1 cellular context compared by ENCODE assay signal in the genomic region with DNA sequence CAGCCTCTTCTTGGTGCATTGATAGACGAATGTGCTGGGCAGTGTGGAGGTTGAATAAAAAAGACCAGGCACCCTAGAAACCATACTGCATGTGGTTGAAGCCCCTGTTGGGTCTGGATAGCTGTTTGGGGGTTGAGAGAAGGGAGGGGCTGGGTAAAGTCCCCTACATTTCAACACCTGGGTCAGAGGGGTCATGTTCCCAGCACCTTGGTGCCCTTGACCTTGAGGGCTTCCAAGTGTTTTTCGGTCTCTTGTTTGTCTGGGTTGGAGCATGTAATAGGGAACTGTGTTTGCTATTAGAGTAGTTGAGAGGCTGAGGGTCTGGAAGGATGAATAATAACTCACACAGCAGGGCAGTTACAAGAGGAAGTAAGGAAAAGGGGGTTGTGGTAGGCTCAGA.
A peak's percentile ranks its signal among the peaks of the same experiment; 100 is the strongest.
TF ChIP-seq lines count a peak whose summit lies in the region.

No MANE protein-coding gene starts in this region.

TF ChIP-seq in HepG2, 621 proteins besides CTCF, POLR2A, EP300 and RAD21:
- TF ChIP-seq RARA (CRISPR knock-in tag; IDR thresholded peaks at IDR 0.05) (peak; percentile 67), GMEB2 (CRISPR knock-in tag; IDR thresholded peaks at IDR 0.05; ENCODE audit: low read depth) (no peak), NR2F6 (IDR thresholded peaks at IDR 0.05) (peak; percentile 52), NR2F6 (CRISPR knock-in tag; IDR thresholded peaks at IDR 0.05) (peak; percentile 54; the same call in 1 of the 2 replicates), NR2F2 (IDR thresholded peaks at IDR 0.05; ENCODE audit: borderline replicate concordance, low read depth) (peak; percentile 54; the same call in 1 of the 2 replicates), HNF4A (CRISPR knock-in tag; IDR thresholded peaks at IDR 0.05) (peak; percentile 45; the same call in 1 of the 2 replicates), HNF4G (IDR thresholded peaks at IDR 0.05; ENCODE audit: borderline replicate concordance, low read depth, low read length) (peak; percentile 23; the same call in 1 of the 2 replicates), HNF4G (CRISPR knock-in tag; IDR thresholded peaks at IDR 0.05; ENCODE audit: borderline replicate concordance, low read depth) (no peak)
- TF ChIP-seq, protein P1, sequence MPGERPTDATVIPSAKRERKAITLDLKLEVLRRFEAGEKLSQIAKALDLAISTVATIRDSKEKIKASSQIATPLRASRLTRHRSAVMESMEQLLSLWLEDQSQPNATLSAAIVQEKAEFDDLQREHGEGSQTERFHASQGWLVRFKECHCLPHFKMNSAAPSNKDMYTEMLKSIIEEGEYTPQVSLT (CRISPR knock-in tag; IDR thresholded peaks at IDR 0.05; ENCODE audit: borderline replicate concordance, low read depth), result no peak
- TF ChIP-seq, protein P2, sequence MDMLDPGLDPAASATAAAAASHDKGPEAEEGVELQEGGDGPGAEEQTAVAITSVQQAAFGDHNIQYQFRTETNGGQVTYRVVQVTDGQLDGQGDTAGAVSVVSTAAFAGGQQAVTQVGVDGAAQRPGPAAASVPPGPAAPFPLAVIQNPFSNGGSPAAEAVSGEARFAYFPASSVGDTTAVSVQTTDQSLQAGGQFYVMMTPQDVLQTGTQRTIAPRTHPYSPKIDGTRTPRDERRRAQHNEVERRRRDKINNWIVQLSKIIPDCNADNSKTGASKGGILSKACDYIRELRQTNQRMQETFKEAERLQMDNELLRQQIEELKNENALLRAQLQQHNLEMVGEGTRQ (IDR thresholded peaks at IDR 0.05; ENCODE audit: low read depth, low read length), result no peak
- TF ChIP-seq, protein P2 (CRISPR knock-in tag; IDR thresholded peaks at IDR 0.05; ENCODE audit: borderline replicate concordance), result no peak
